16 cellular contexts compared by ENCODE assay signal in genomic region chr5:171428168-171428658, GRCh38. TPM values are rescaled to one million over a fixed set of nuclear protein-coding genes. Genes with fewer than 3 reads are reported as not detected.
DNase-seq lines count a peak whose midpoint lies in the region; ATAC-seq and TF ChIP-seq lines count a peak whose summit lies in the region.
"Had no signal": no experiment of that assay in that cellular context is flagged by ENCODE, and none has a peak within 500 bp of the region (broad histone marks: within the 10 kb centered on the region; RNA-seq: fewer than 3 reads in every experiment).

No MANE protein-coding gene starts in this region.

- no peak for ATAC-seq in stimulated activated naive CD8-positive, alpha-beta T cell treated with anti-CD3 and anti-CD28 coated beads, Interleukin-15, amount 100 ng/mL, for 72 hours
- ATAC-seq in stimulated activated naive CD8-positive, alpha-beta T cell treated with anti-CD3 and anti-CD28 coated beads, Interleukin-15, Interleukin-2, amounts not matched to agents 100 U/mL and 50 U/mL, for 24 hours, result no peak
- no peak for ATAC-seq in sciatic nerve
- ATAC-seq: CD8-positive, alpha-beta T cell had no signal

- no peak overlapping the region for H3K4me3 ChIP-seq in A673 (ENCODE audit: low read depth, low read length, poor library complexity, severe bottlenecking)

- POLR2A ChIA-PET in A673 (lab: Charles Lee; ENCODE audit: low non-redundant PET), result no interaction called here

- no peak for DNase-seq in stimulated activated naive CD8-positive, alpha-beta T cell treated with anti-CD3 and anti-CD28 coated beads, Interleukin-15, amount 100 ng/mL, for 72 hours
- DNase-seq in stimulated activated naive CD8-positive, alpha-beta T cell treated with anti-CD3 and anti-CD28 coated beads, Interleukin-15, Interleukin-2, amounts not matched to agents 100 U/mL and 50 U/mL, for 24 hours, result no peak
- DNase-seq in glutamatergic neuron (no peak), sciatic nerve (ENCODE audit: low spot score) (peak; percentile 38), NCI-H748 (lab: John Stamatoyannopoulos, UW; ENCODE audit: unreplicated experiment) (no peak), A673 (ENCODE audit: low spot score) (no peak)
- no peak for DNase-seq in activated CD4-positive, alpha-beta T cell treated with anti-CD3 and anti-CD28 coated beads for 1 hour
- DNase-seq: BE2C, GF-D8, KBM-7, NCI-H1048, NCI-H146, NCI-H2081 treated with DMSO at 0.1 percent for 48 hours, NCI-H2227 treated with DMSO at 0.1 percent for 48 hours, NCI-H526 had no signal

- peak overlapping the region; percentile 62 to 72 for H3K27ac Mint-ChIP-seq in stimulated activated naive CD8-positive, alpha-beta T cell treated with anti-CD3 and anti-CD28 coated beads, Interleukin-15, amount 100 ng/mL, for 72 hours
- peak overlapping the region; percentile 43 for H3K27ac Mint-ChIP-seq in glutamatergic neuron (ENCODE audit: unreplicated experiment)
- H3K27ac Mint-ChIP-seq: CD8-positive, alpha-beta T cell had no signal

- intact Hi-C loops in sciatic nerve (cut with DNase I) (no loop called here), A673 (cut with micrococcal nuclease; ENCODE audit: unreplicated experiment) (loop anchor here (10.0 kb wide), 1 partner anchor 197 kb away; no protein-coding TSS in a partner anchor)

- no TSS peak for BruUV-seq in A673 (replicated peaks; lab: Mats Ljungman, UMichigan)

- peaks cover 16% of the 10 kb centered on the region for H3K27me3 Mint-ChIP-seq in stimulated activated naive CD8-positive, alpha-beta T cell treated with anti-CD3 and anti-CD28 coated beads, Interleukin-15, amount 100 ng/mL, for 72 hours
- H3K27me3 Mint-ChIP-seq in glutamatergic neuron (ENCODE audit: unreplicated experiment), result peaks cover 5% of the 10 kb centered on the region

- H3K36me3 ChIP-seq in A673 (ENCODE audit: insufficient read depth, low read length, poor library complexity, severe bottlenecking), result no peaks in the 10 kb centered on the region
- H3K36me3 ChIP-seq: BE2C had no signal

- no peak overlapping the region for H3K4me3 Mint-ChIP-seq in stimulated activated naive CD8-positive, alpha-beta T cell treated with anti-CD3 and anti-CD28 coated beads, Interleukin-15, amount 100 ng/mL, for 72 hours
- peak overlapping the region; percentile 73 for H3K4me3 Mint-ChIP-seq in glutamatergic neuron (ENCODE audit: unreplicated experiment)
- H3K4me3 Mint-ChIP-seq: CD8-positive, alpha-beta T cell had no signal

- H3K36me3 Mint-ChIP-seq in glutamatergic neuron (ENCODE audit: unreplicated experiment), result no peaks in the 10 kb centered on the region
- H3K36me3 Mint-ChIP-seq: CD8-positive, alpha-beta T cell had no signal

- H3K9me3 Mint-ChIP-seq in stimulated activated naive CD8-positive, alpha-beta T cell treated with anti-CD3 and anti-CD28 coated beads, Interleukin-15, amount 100 ng/mL, for 72 hours, result no peaks in the 10 kb centered on the region
- peaks cover 6% of the 10 kb centered on the region for H3K9me3 Mint-ChIP-seq in glutamatergic neuron (ENCODE audit: unreplicated experiment)
- H3K9me3 Mint-ChIP-seq: CD8-positive, alpha-beta T cell had no signal

- H3K4me1 Mint-ChIP-seq in stimulated activated naive CD8-positive, alpha-beta T cell treated with anti-CD3 and anti-CD28 coated beads, Interleukin-15, amount 100 ng/mL, for 72 hours, result peaks cover 3% of the 10 kb centered on the region
- peaks cover 30% of the 10 kb centered on the region for H3K4me1 Mint-ChIP-seq in glutamatergic neuron (ENCODE audit: low read depth, unreplicated experiment)

- no peaks in the 10 kb centered on the region for H3K4me1 ChIP-seq in A673 (ENCODE audit: insufficient read depth, low read length, poor library complexity, severe bottlenecking)
- H3K4me1 ChIP-seq: BE2C had no signal

- H3K27ac ChIP-seq in A673 (ENCODE audit: low read depth, low read length, poor library complexity, severe bottlenecking), result no peak overlapping the region

- H3K27me3 ChIP-seq in A673 (replicated peaks; ENCODE audit: insufficient read depth, low read depth, low read length, poor library complexity), result no peaks in the 10 kb centered on the region
- H3K27me3 ChIP-seq: BE2C had no signal

- TF ChIP-seq CTCF in glutamatergic neuron (IDR thresholded peaks at IDR 0.05; ENCODE audit: partially characterized antibody, unreplicated experiment), result no peak
- TF ChIP-seq CTCF in A673 (conservative IDR thresholded peaks at IDR 0.05; ENCODE audit: low read depth, low read length), result no peak

- CTCF ChIA-PET in A673 (lab: Charles Lee), result no interaction called here

- H3K9me3 ChIP-seq in A673 (ENCODE audit: low read depth, low read length, poor library complexity, severe bottlenecking), result no peaks in the 10 kb centered on the region
- H3K9me3 ChIP-seq: BE2C had no signal

RNA-seq across cellular contexts. Expression of gene FGF18, which starts 8.8 kb away (rescaled TPM):
- total RNA-seq in glutamatergic neuron (ENCODE audit: unreplicated experiment) (26.3 TPM), sciatic nerve (15.8 TPM), A673 (2021) (0.90 and 1.3 TPM in 2 replicates)

RNA-seq across cellular contexts. Expression of gene NPM1, which starts 40.6 kb away (rescaled TPM):
- total RNA-seq in glutamatergic neuron (ENCODE audit: unreplicated experiment), result 600 TPM
- 544 TPM for total RNA-seq in sciatic nerve
- total RNA-seq in A673 (2021), result 1,854 and 1,998 TPM in 2 replicates
